Comparison of ENCODE assay signal across 10 cellular contexts in genomic region chr19:42131149-42132029, GRCh38. TPM values are rescaled to one million over a fixed set of nuclear protein-coding genes. Genes with fewer than 3 reads are reported as not detected.
DNase-seq lines count a peak whose midpoint lies in the region; ATAC-seq, FAIRE-seq and TF ChIP-seq lines count a peak whose summit lies in the region.
"Had no signal": no experiment of that assay in that cellular context is flagged by ENCODE, and none has a peak within 500 bp of the region (broad histone marks: within the 10 kb centered on the region; RNA-seq: fewer than 3 reads in every experiment).

No MANE protein-coding gene starts in this region.

- H3K27ac ChIP-seq in Peyer's patch: peak overlapping the region in 3 of 4 donors; percentile 56 to 88 (median 65)
- H3K27ac ChIP-seq in endodermal cell (ENCODE audit: low read depth, low read length): no peak overlapping the region
- H3K27ac ChIP-seq in rectal smooth muscle tissue (ENCODE audit: low read depth, low read length): no peak overlapping the region
- H3K27ac ChIP-seq in gastrocnemius medialis: no peak overlapping the region
- H3K27ac ChIP-seq: sigmoid colon had no signal

- no peak for DNase-seq in GM18507 (ENCODE audit: extremely low spot score, insufficient read length, low read depth)
- DNase-seq in Peyer's patch: no peak
- no peak for DNase-seq in endodermal cell
- DNase-seq in germinal center (ENCODE audit: low spot score): no peak
- DNase-seq in gastrocnemius medialis: no peak
- DNase-seq in NOMO-1 (lab: John Stamatoyannopoulos, UW; ENCODE audit: unreplicated experiment in 2 of 2): no peak
- DNase-seq: sigmoid colon had no signal

- H3K9me3 ChIP-seq in Peyer's patch (no peaks in the 10 kb centered on the region), endodermal cell (ENCODE audit: control insufficient read depth, low read length) (no peaks in the 10 kb centered on the region), gastrocnemius medialis (no peaks in the 10 kb centered on the region)
- H3K9me3 ChIP-seq: sigmoid colon, tibial nerve had no signal

- in situ Hi-C loops in gastrocnemius medialis (cut with MboI; ENCODE audit: low sequenced_read_pairs in 4 of 4): loop anchor here in 1 of 4 donors (10.0 to 25.0 kb wide), 2 partner anchors 53 to 181 kb away; partner anchors contain the start of genes PAFAH1B3, PRR19 and TMEM145

- H3K9ac ChIP-seq in endodermal cell (ENCODE audit: extremely low read depth, low read length, poor library complexity, severe bottlenecking) (no peak overlapping the region), rectal smooth muscle tissue (ENCODE audit: low read length) (peak overlapping the region; percentile 1)

- FAIRE-seq in GM18507 (lab: Jason Lieb, UNC): peak; percentile 63

- 85 to 87% methylated on average over 3 to 6 of the region's 6 CpGs for WGBS in endodermal cell (ENCODE audit: insufficient coverage in 1 of 2, insufficient read length in 1 of 2), 2 experiments

- TF ChIP-seq POLR2A in Peyer's patch (IDR thresholded peaks at IDR 0.05): no peak
- no peak for TF ChIP-seq POLR2A in gastrocnemius medialis (IDR thresholded peaks at IDR 0.05)

- H3K9me3 Mint-ChIP-seq in endodermal cell: no peaks in the 10 kb centered on the region

- no peaks in the 10 kb centered on the region for H3K36me3 ChIP-seq in Peyer's patch
- no peaks in the 10 kb centered on the region for H3K36me3 ChIP-seq in endodermal cell (ENCODE audit: control insufficient read depth, insufficient read depth, low read length)
- H3K36me3 ChIP-seq in rectal smooth muscle tissue (ENCODE audit: control insufficient read depth, insufficient read depth, low read length): no peaks in the 10 kb centered on the region
- H3K36me3 ChIP-seq in gastrocnemius medialis: no peaks in the 10 kb centered on the region
- H3K36me3 ChIP-seq: sigmoid colon, tibial nerve had no signal

- H3K27me3 ChIP-seq in Peyer's patch: no peaks in the 10 kb centered on the region
- peaks cover 32% of the 10 kb centered on the region for H3K27me3 ChIP-seq in endodermal cell (ENCODE audit: control insufficient read depth, insufficient read depth, low read length, poor library complexity, severe bottlenecking)
- H3K27me3 ChIP-seq in rectal smooth muscle tissue (ENCODE audit: control insufficient read depth, insufficient read depth, low read length): peaks cover 16% of the 10 kb centered on the region
- H3K27me3 ChIP-seq in gastrocnemius medialis: peaks cover 19 to 22% (median 19%) of the 10 kb centered on the region in 3 donors

- H3K4me1 ChIP-seq in Peyer's patch (peaks cover 4 to 18% (median 6%) of the 10 kb centered on the region in 4 donors), endodermal cell (ENCODE audit: control insufficient read depth, insufficient read depth, low read length) (no peaks in the 10 kb centered on the region), rectal smooth muscle tissue (ENCODE audit: control insufficient read depth, insufficient read depth, low read length) (no peaks in the 10 kb centered on the region), gastrocnemius medialis (peaks cover 3 to 7% of the 10 kb centered on the region in 2 donors)

- H3K4me3 Mint-ChIP-seq in endodermal cell: peak overlapping the region; percentile 36

- intact Hi-C loops in gastrocnemius medialis (cut with DNase I; ENCODE audit: low total_unique reads): loop anchor here (2.0 to 10.0 kb wide), 5 partner anchors 53 to 303 kb away; partner anchors contain the start of genes MEGF8, PAFAH1B3 and PRR19

- TF ChIP-seq CTCF in Peyer's patch (IDR thresholded peaks at IDR 0.05) (no peak), endodermal cell (conservative IDR thresholded peaks at IDR 0.05) (no peak), gastrocnemius medialis (IDR thresholded peaks at IDR 0.05 in 4 of 5, conservative IDR thresholded peaks at IDR 0.05 in 1 of 5) (no peak)

- H3K4me1 Mint-ChIP-seq in endodermal cell: peaks cover 3% of the 10 kb centered on the region

- no peak for ATAC-seq in gastrocnemius medialis
- ATAC-seq in GM19023 (IDR thresholded peaks at IDR 0.05; ENCODE audit: unreplicated experiment): no peak

- peaks cover 42% of the 10 kb centered on the region for H3K27me3 Mint-ChIP-seq in endodermal cell (ENCODE audit: insufficient read depth)

- H3K4me3 ChIP-seq in Peyer's patch (peak overlapping the region; percentile 29 to 56 (median 43)), endodermal cell (ENCODE audit: low read length) (no peak overlapping the region), rectal smooth muscle tissue (ENCODE audit: low read length) (peak overlapping the region; percentile 61), gastrocnemius medialis (peak overlapping the region in 1 of 4 donors; percentile 31)

- no peak overlapping the region for H3K27ac Mint-ChIP-seq in endodermal cell

- no peaks in the 10 kb centered on the region for H3K36me3 Mint-ChIP-seq in endodermal cell (ENCODE audit: low read depth)

RNA-seq across cellular contexts. Expression of gene POU2F2, which starts 0.9 kb away (rescaled TPM):
- 10 to 100 TPM in 1 of 4 donors, 1 to 10 TPM in 2, under 1 TPM in 1; 0.88 to 30.5 (median 3.2) TPM for total RNA-seq in Peyer's patch
- 1 to 10 TPM; 1.8 to 2.6 TPM for total RNA-seq in endodermal cell
- 9.7 TPM for polyA plus RNA-seq in endodermal cell (2013, experiment 1 of 2)
- 7.1 TPM for polyA plus RNA-seq in endodermal cell (2013, experiment 2 of 2)
- 1 to 10 TPM in 2 of 4 donors, under 1 TPM in 1, not detected in 1; 0.26 to 1.7 (median 1.6) TPM for total RNA-seq in gastrocnemius medialis

RNA-seq across cellular contexts. Expression of gene ZNF574, which starts 55.4 kb away (rescaled TPM):
- total RNA-seq in Peyer's patch (10 to 100 TPM; 11.0 to 24.2 (median 17.0) TPM), endodermal cell (10 to 100 TPM; 20.9 to 22.1 TPM), gastrocnemius medialis (10 to 100 TPM; 10.8 to 15.1 (median 13.8) TPM)
- 21.0 TPM for polyA plus RNA-seq in endodermal cell (2013, experiment 1 of 2)
- 18.5 TPM for polyA plus RNA-seq in endodermal cell (2013, experiment 2 of 2)

Comparison
In these comparisons a context has a peak if more than half of its experiments do, and no peak if none do; other contexts are left out.
1. H3K27ac ChIP-seq: peak in Peyer's patch (3 of 4); none in endodermal cell (single experiment), rectal smooth muscle tissue (single experiment) and gastrocnemius medialis (0 of 4).